16 cellular contexts compared by ENCODE assay signal in the genomic region with DNA sequence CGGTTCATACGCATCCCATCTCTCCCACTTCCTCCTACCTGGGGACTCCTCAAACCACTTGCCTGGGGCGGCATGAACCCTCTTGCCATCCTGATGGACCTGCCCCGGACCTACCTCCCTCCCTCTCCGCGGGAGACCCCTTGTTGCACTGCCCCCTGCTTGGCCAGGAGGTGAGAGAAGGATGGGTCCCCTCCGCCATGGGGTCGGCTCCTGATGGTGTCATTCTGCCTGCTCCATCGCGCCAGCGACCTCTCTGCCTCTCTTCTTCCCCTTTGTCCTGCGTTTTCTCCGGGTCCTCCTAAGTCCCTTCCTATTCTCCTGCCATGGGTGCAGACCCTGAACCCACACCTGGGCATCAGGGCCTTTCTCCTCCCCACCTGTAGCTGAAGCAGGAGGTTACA. TPM values are rescaled to one million over a fixed set of nuclear protein-coding genes. Genes with fewer than 3 reads are reported as not detected.
DNase-seq lines count a peak whose midpoint lies in the region; ATAC-seq and TF ChIP-seq lines count a peak whose summit lies in the region.
"Had no signal": no experiment of that assay in that cellular context is flagged by ENCODE, and none has a peak within 500 bp of the region (broad histone marks: within the 10 kb centered on the region; RNA-seq: fewer than 3 reads in every experiment).

No MANE protein-coding gene starts in this region.

- H3K4me3 ChIP-seq in esophagus squamous epithelium, result peak overlapping the region in 3 of 4 donors; percentile 1 to 63 (median 43)
- no peak overlapping the region for H3K4me3 ChIP-seq in smooth muscle cell

- H3K27ac Mint-ChIP-seq in activated CD4-positive, alpha-beta T cell treated with anti-CD3 and anti-CD28 coated beads, Interleukin-2, amount 10 ng/mL, durations not matched to agents 24 days and 14 days, result peak overlapping the region; percentile 58
- H3K27ac Mint-ChIP-seq in activated B cell treated with CpG ODN at 0.5 μM for 24 hours, result peak overlapping the region; percentile 8

- H3K4me1 Mint-ChIP-seq in activated CD4-positive, alpha-beta T cell treated with anti-CD3 and anti-CD28 coated beads, Interleukin-2, amount 10 ng/mL, durations not matched to agents 24 days and 14 days, result peaks cover 53% of the 10 kb centered on the region
- peaks cover 42% of the 10 kb centered on the region for H3K4me1 Mint-ChIP-seq in activated B cell treated with CpG ODN at 0.5 μM for 24 hours

- H3K27ac ChIP-seq in esophagus squamous epithelium (no peak overlapping the region), smooth muscle cell (ENCODE audit: low read depth) (no peak overlapping the region)
- H3K27ac ChIP-seq: brain microvascular endothelial cell, HL-60 had no signal

- H3K9me3 Mint-ChIP-seq in activated CD4-positive, alpha-beta T cell treated with anti-CD3 and anti-CD28 coated beads, Interleukin-2, amount 10 ng/mL, durations not matched to agents 24 days and 14 days, result no peaks in the 10 kb centered on the region
- no peaks in the 10 kb centered on the region for H3K9me3 Mint-ChIP-seq in activated B cell treated with CpG ODN at 0.5 μM for 24 hours

- POLR2A ChIA-PET in activated B cell treated with CpG ODN at 0.5 μM for 24 hours (lab: Charles Lee), result interaction anchor here (0.6 to 1.0 kb wide), 3 partner anchors 10 to 149 kb away, joined by 3 to 6 read pairs (median 3); a partner anchor contains a TSS

- H3K36me3 ChIP-seq in esophagus squamous epithelium, result no peaks in the 10 kb centered on the region
- no peaks in the 10 kb centered on the region for H3K36me3 ChIP-seq in smooth muscle cell (ENCODE audit: low read depth)
- H3K36me3 ChIP-seq: brain microvascular endothelial cell had no signal

- peaks cover 39 to 51% (median 40%) of the 10 kb centered on the region in 3 donors for H3K4me1 ChIP-seq in esophagus squamous epithelium
- H3K4me1 ChIP-seq in smooth muscle cell (ENCODE audit: low read depth), result peaks cover 17% of the 10 kb centered on the region

- no peaks in the 10 kb centered on the region for H3K79me2 ChIP-seq in smooth muscle cell (ENCODE audit: low read depth)

- H3F3A ChIP-seq in smooth muscle cell (ENCODE audit: low read depth), result no peaks in the 10 kb centered on the region

- CTCF ChIA-PET in activated B cell treated with CpG ODN at 0.5 μM for 24 hours (lab: Charles Lee), result interaction anchor here (0.6 to 6.1 kb wide), 3 partner anchors 56 to 556 kb away, joined by 3 to 74 read pairs (median 4); a partner anchor contains a TSS

- 27 to 47% methylated on average over 8 to 10 of the region's 13 CpGs for WGBS in esophagus squamous epithelium, 2 donors
- WGBS in smooth muscle cell (ENCODE audit: low lambda C conversion rate), result 24% methylated on average over 13 of the region's 13 CpGs

- peaks cover 24 to 100% (median 34%) of the 10 kb centered on the region in 4 donors for H3K27me3 ChIP-seq in esophagus squamous epithelium
- H3K27me3 ChIP-seq in smooth muscle cell (ENCODE audit: low read depth), result peaks cover 98% of the 10 kb centered on the region

- peaks cover 85% of the 10 kb centered on the region for H3K27me3 Mint-ChIP-seq in activated CD4-positive, alpha-beta T cell treated with anti-CD3 and anti-CD28 coated beads, Interleukin-2, amount 10 ng/mL, durations not matched to agents 24 days and 14 days
- H3K27me3 Mint-ChIP-seq in activated B cell treated with CpG ODN at 0.5 μM for 24 hours, result peaks cover 38% of the 10 kb centered on the region

- no peak for TF ChIP-seq CTCF in activated B cell treated with CpG ODN at 0.5 μM for 24 hours (IDR thresholded peaks at IDR 0.05)
- TF ChIP-seq CTCF in esophagus squamous epithelium (IDR thresholded peaks at IDR 0.05), result no peak
- no peak for TF ChIP-seq CTCF in smooth muscle cell (IDR thresholded peaks at IDR 0.05; ENCODE audit: borderline replicate concordance, insufficient read depth, poor library complexity, severe bottlenecking)

- H2AFZ ChIP-seq in smooth muscle cell (ENCODE audit: low read depth), result no peak overlapping the region

- DNase-seq in activated CD4-positive, alpha-beta T cell treated with anti-CD3 and anti-CD28 coated beads, Interleukin-2, amount 10 ng/mL, durations not matched to agents 24 days and 14 days, result no peak
- DNase-seq in activated CD4-positive, alpha-beta T cell treated with anti-CD3 and anti-CD28 coated beads for 1 hour, result no peak
- DNase-seq in activated B cell treated with CpG ODN at 0.5 μM for 24 hours (no peak), esophagus squamous epithelium (lab: John Stamatoyannopoulos, UW) (no peak), smooth muscle cell (lab: John Stamatoyannopoulos, UW; ENCODE audit: unreplicated experiment) (no peak), C1 segment of cervical spinal cord (lab: John Stamatoyannopoulos, UW) (no peak), SW 1271 (lab: John Stamatoyannopoulos, UW) (no peak), NOMO-1 treated with DMSO at 0.1 percent for 48 hours (lab: John Stamatoyannopoulos, UW; ENCODE audit: unreplicated experiment) (no peak)
- DNase-seq: brain microvascular endothelial cell, DMS79, islet precursor cell, NCI-H1048, NCI-H526 treated with DMSO at 0.1 percent for 48 hours had no signal

- no peak for ATAC-seq in activated B cell treated with CpG ODN at 0.5 μM for 24 hours (ENCODE audit: low read depth)

- H3K9ac ChIP-seq in smooth muscle cell (ENCODE audit: low read depth), result no peak overlapping the region
- H3K9ac ChIP-seq: SK-N-SH had no signal

- H4K20me1 ChIP-seq in smooth muscle cell (ENCODE audit: low read depth), result no peaks in the 10 kb centered on the region

- peaks cover 2% of the 10 kb centered on the region for H3K36me3 Mint-ChIP-seq in activated CD4-positive, alpha-beta T cell treated with anti-CD3 and anti-CD28 coated beads, Interleukin-2, amount 10 ng/mL, durations not matched to agents 24 days and 14 days (ENCODE audit: low read depth)
- H3K36me3 Mint-ChIP-seq in activated B cell treated with CpG ODN at 0.5 μM for 24 hours (ENCODE audit: low read depth), result no peaks in the 10 kb centered on the region

- H3K4me3 Mint-ChIP-seq in activated CD4-positive, alpha-beta T cell treated with anti-CD3 and anti-CD28 coated beads, Interleukin-2, amount 10 ng/mL, durations not matched to agents 24 days and 14 days, result peak overlapping the region; percentile 73
- peak overlapping the region; percentile 73 for H3K4me3 Mint-ChIP-seq in activated B cell treated with CpG ODN at 0.5 μM for 24 hours

- TF ChIP-seq POLR2A in esophagus squamous epithelium (IDR thresholded peaks at IDR 0.05), result no peak

- no peaks in the 10 kb centered on the region for H3K9me3 ChIP-seq in esophagus squamous epithelium
- H3K9me3 ChIP-seq in smooth muscle cell (replicated peaks; ENCODE audit: low read depth), result no peaks in the 10 kb centered on the region
- H3K9me3 ChIP-seq: SK-N-SH had no signal

- intact Hi-C loops in activated CD4-positive, alpha-beta T cell treated with anti-CD3 and anti-CD28 coated beads, Interleukin-2, amount 10 ng/mL, durations not matched to agents 24 days and 14 days (cut with micrococcal nuclease), result loop anchor here (5.0 kb wide), 1 partner anchor 979 kb away; a partner anchor contains a TSS
- intact Hi-C loops in activated B cell treated with CpG ODN at 0.5 μM for 24 hours (cut with micrococcal nuclease) (loop anchor here (5.0 kb wide), 1 partner anchor 111 kb away; a partner anchor contains a TSS), esophagus squamous epithelium (cut with DNase I) (loop anchor here (10.0 kb wide), 1 partner anchor 57 kb away; a partner anchor contains a TSS)

- H3K4me2 ChIP-seq in smooth muscle cell, result peak overlapping the region; percentile 65

RNA-seq across cellular contexts. Expression of a gene that starts 3.6 kb away (rescaled TPM):
- not detected in 2 replicates for total RNA-seq in activated CD4-positive, alpha-beta T cell treated with anti-CD3 and anti-CD28 coated beads, Interleukin-2, amount 10 ng/mL, durations not matched to agents 24 days and 14 days
- total RNA-seq in activated B cell treated with CpG ODN at 0.5 μM for 24 hours, result not detected in 2 replicates
- total RNA-seq in esophagus squamous epithelium, result under 1 TPM in 1 of 4 donors, not detected in 3; 0.41 TPM
- total RNA-seq in smooth muscle cell, result not detected in 2 replicates
- not detected in 2 replicates for polyA plus RNA-seq in smooth muscle cell
- total RNA-seq: fibroblast of lung had no signal
- polyA plus RNA-seq: fibroblast of lung, SK-N-SH had no signal

RNA-seq across cellular contexts. Expression of a gene that starts 10.2 kb away (rescaled TPM):
- 0.19 and 0.21 TPM in 2 replicates for total RNA-seq in activated CD4-positive, alpha-beta T cell treated with anti-CD3 and anti-CD28 coated beads, Interleukin-2, amount 10 ng/mL, durations not matched to agents 24 days and 14 days
- total RNA-seq in activated B cell treated with CpG ODN at 0.5 μM for 24 hours (0.22 TPM in 1 of 2 replicates, not detected in the other), esophagus squamous epithelium (1 to 10 TPM in 1 of 4 donors, under 1 TPM in 3; 0.19 to 6.3 (median 0.61) TPM), smooth muscle cell (0.13 and 0.49 TPM in 2 replicates)
- polyA plus RNA-seq in smooth muscle cell, result 0.14 and 1.2 TPM in 2 replicates

RNA-seq across cellular contexts. Expression of a gene that starts 17.4 kb away (rescaled TPM):
- total RNA-seq in activated CD4-positive, alpha-beta T cell treated with anti-CD3 and anti-CD28 coated beads, Interleukin-2, amount 10 ng/mL, durations not matched to agents 24 days and 14 days, result 1.4 and 1.5 TPM in 2 replicates
- total RNA-seq in activated B cell treated with CpG ODN at 0.5 μM for 24 hours, result 0.20 and 0.44 TPM in 2 replicates
- total RNA-seq in esophagus squamous epithelium, result under 1 TPM; 0.19 to 0.40 (median 0.26) TPM
- 0.13 and 1.8 TPM in 2 replicates for total RNA-seq in smooth muscle cell
- polyA plus RNA-seq in smooth muscle cell, result 0.03 and 1.2 TPM in 2 replicates

RNA-seq across cellular contexts. Expression of a gene that starts 24.5 kb away (rescaled TPM):
- total RNA-seq in activated CD4-positive, alpha-beta T cell treated with anti-CD3 and anti-CD28 coated beads, Interleukin-2, amount 10 ng/mL, durations not matched to agents 24 days and 14 days, result 109 and 112 TPM in 2 replicates
- total RNA-seq in activated B cell treated with CpG ODN at 0.5 μM for 24 hours (113 and 119 TPM in 2 replicates), esophagus squamous epithelium (10 to 100 TPM; 52.2 to 76.2 (median 61.6) TPM), smooth muscle cell (57.0 and 59.9 TPM in 2 replicates)
- polyA plus RNA-seq in smooth muscle cell, result 53.3 and 67.7 TPM in 2 replicates

RNA-seq across cellular contexts. Expression of a gene that starts 36.8 kb away (rescaled TPM):
- total RNA-seq in activated CD4-positive, alpha-beta T cell treated with anti-CD3 and anti-CD28 coated beads, Interleukin-2, amount 10 ng/mL, durations not matched to agents 24 days and 14 days, result 75.3 and 89.8 TPM in 2 replicates
- total RNA-seq in activated B cell treated with CpG ODN at 0.5 μM for 24 hours, result 55.3 and 70.5 TPM in 2 replicates
- 10 to 100 TPM; 31.9 to 58.6 (median 47.8) TPM for total RNA-seq in esophagus squamous epithelium
- 61.5 and 62.6 TPM in 2 replicates for total RNA-seq in smooth muscle cell
- 39.4 and 42.5 TPM in 2 replicates for polyA plus RNA-seq in smooth muscle cell
